ENCODE assay signal across 27 cellular contexts in genomic region chr2:227141301-227141700, GRCh38. TPM values are rescaled to one million over a fixed set of nuclear protein-coding genes. Genes with fewer than 3 reads are reported as not detected.
"Had no signal": no experiment of that assay in that cellular context is flagged by ENCODE, and none has a peak within 500 bp of the region (broad histone marks: within the 10 kb centered on the region; RNA-seq: fewer than 3 reads in every experiment).

No MANE protein-coding gene starts in this region.

- H3K27ac ChIP-seq: colonic mucosa, esophagus squamous epithelium, gastrocnemius medialis, heart right ventricle, left lung, lower lobe of right lung had no signal

- H3K36me3 ChIP-seq: colonic mucosa, esophagus squamous epithelium, left lung, lower lobe of right lung had no signal

- H3K9me3 ChIP-seq: colonic mucosa, esophagus squamous epithelium, gastrocnemius medialis, heart right ventricle, left lung, lower lobe of right lung, mucosa of descending colon had no signal

- ATAC-seq: effector memory CD8-positive, alpha-beta T cell; gastrocnemius medialis; heart right ventricle; left cardiac atrium; left lung; left ventricle myocardium superior; lower lobe of right lung; mucosa of descending colon had no signal

- H3K27me3 ChIP-seq: colonic mucosa, esophagus squamous epithelium, gastrocnemius medialis, heart right ventricle had no signal

- H3K4me3 ChIP-seq: colonic mucosa, esophagus squamous epithelium, gastrocnemius medialis, heart right ventricle, left lung, lower lobe of right lung, mucosa of descending colon had no signal

- H3K4me1 ChIP-seq: colonic mucosa, esophagus squamous epithelium, gastrocnemius medialis, left lung had no signal

- DNase-seq: colonic mucosa; cortex of kidney; effector CD8-positive, alpha-beta T cell; effector memory CD8-positive, alpha-beta T cell; endodermal cell; esophagus squamous epithelium; foreskin fibroblast; foreskin melanocyte; gastrocnemius medialis; glutamatergic neuron; head of caudate nucleus; heart right ventricle; hippocampal formation; left cardiac atrium; left lung; left ventricle myocardium superior; lower lobe of right lung; mesenchymal stem cell; mucosa of descending colon; naive B cell had no signal

- FAIRE-seq: endothelial cell of umbilical vein, islet of Langerhans, keratinocyte had no signal

RNA-seq across cellular contexts. Expression of gene COL4A4, which starts 22.7 kb away (rescaled TPM):
- total RNA-seq: dermis microvascular lymphatic vessel endothelial cell, endothelial cell of umbilical vein, lung microvascular endothelial cell had no signal
- polyA plus RNA-seq: endothelial cell of umbilical vein, keratinocyte had no signal

RNA-seq across cellular contexts. Expression of gene COL4A3, which starts 23.1 kb away (rescaled TPM):
- total RNA-seq: dermis microvascular lymphatic vessel endothelial cell, endothelial cell of umbilical vein, glomerular endothelial cell, lung microvascular endothelial cell, mesothelial cell of epicardium had no signal
- polyA plus RNA-seq: endothelial cell of umbilical vein, keratinocyte had no signal
